Comparison of ENCODE assay signal across 18 cellular contexts in genomic region chr3:177742273-177742672, GRCh38.
DNase-seq lines count a peak whose midpoint lies in the region; ATAC-seq and TF ChIP-seq lines count a peak whose summit lies in the region.
"Had no signal": no experiment of that assay in that cellular context is flagged by ENCODE, and none has a peak within 500 bp of the region (broad histone marks: within the 10 kb centered on the region; RNA-seq: fewer than 3 reads in every experiment).

No MANE protein-coding gene starts in this region.

- no peaks in the 10 kb centered on the region for H3K4me1 Mint-ChIP-seq in stimulated activated effector memory CD8-positive, alpha-beta T cell treated with anti-CD3 and anti-CD28 coated beads, Interleukin-12 subunit alpha, Interleukin-12 subunit beta, amount 100 ng/mL, for 72 hours
- peaks cover 16% of the 10 kb centered on the region for H3K4me1 Mint-ChIP-seq in neural progenitor cell
- no peaks in the 10 kb centered on the region for H3K4me1 Mint-ChIP-seq in activated T-cell treated with anti-CD3 and anti-CD28 coated beads, Interleukin-2, amount 50 U/mL, for 4 hours (ENCODE audit: low read depth)
- H3K4me1 Mint-ChIP-seq: activated T-helper 17 cell treated with anti-CD3 and anti-CD28 coated beads, Interleukin-2, amount 50 U/mL, for 72 hours had no signal

- H3K27ac ChIP-seq in neural progenitor cell, result no peak overlapping the region
- H3K27ac ChIP-seq: adrenal gland, BLaER1, SK-N-MC had no signal

- H3K9ac ChIP-seq in neural progenitor cell, result no peak overlapping the region
- H3K9ac ChIP-seq: BLaER1 had no signal

- no peak for DNase-seq in stimulated activated effector memory CD8-positive, alpha-beta T cell treated with anti-CD3 and anti-CD28 coated beads, Interleukin-12 subunit alpha, Interleukin-12 subunit beta, amount 100 ng/mL, for 72 hours (ENCODE audit: low spot score in 2 of 2)
- DNase-seq in neural progenitor cell (ENCODE audit: low spot score), result no peak
- DNase-seq in AG20443 (ENCODE audit: low spot score), result no peak
- DNase-seq in activated T-cell treated with anti-CD3 and anti-CD28 coated beads, Interleukin-2, amount 50 U/mL, for 4 hours, result no peak
- DNase-seq: activated CD8-positive, alpha-beta T cell treated with anti-CD3 and anti-CD28 coated beads for 36 hours; adrenal gland; central memory CD4-positive, alpha-beta T cell; DMS153; effector memory CD8-positive, alpha-beta T cell; left colon; NCI-H146; OCI-M1 had no signal

- no peak overlapping the region for H3K4me3 Mint-ChIP-seq in stimulated activated effector memory CD8-positive, alpha-beta T cell treated with anti-CD3 and anti-CD28 coated beads, Interleukin-12 subunit alpha, Interleukin-12 subunit beta, amount 100 ng/mL, for 72 hours
- no peak overlapping the region for H3K4me3 Mint-ChIP-seq in neural progenitor cell
- no peak overlapping the region for H3K4me3 Mint-ChIP-seq in activated T-cell treated with anti-CD3 and anti-CD28 coated beads, Interleukin-2, amount 50 U/mL, for 4 hours
- H3K4me3 Mint-ChIP-seq: activated CD8-positive, alpha-beta T cell treated with anti-CD3 and anti-CD28 coated beads for 36 hours; activated T-helper 17 cell treated with anti-CD3 and anti-CD28 coated beads, Interleukin-2, amount 50 U/mL, for 72 hours; effector memory CD8-positive, alpha-beta T cell had no signal

- H3K36me3 ChIP-seq in neural progenitor cell, result no peaks in the 10 kb centered on the region
- H3K36me3 ChIP-seq: adrenal gland had no signal

- ATAC-seq in GM18907 (IDR thresholded peaks at IDR 0.05; ENCODE audit: unreplicated experiment), result peak; percentile 78
- ATAC-seq in GM21737 (IDR thresholded peaks at IDR 0.05; ENCODE audit: unreplicated experiment), result peak; percentile 61
- peak; percentile 53 for ATAC-seq in HG03095 (IDR thresholded peaks at IDR 0.05; ENCODE audit: unreplicated experiment)
- peak; percentile 45 for ATAC-seq in stimulated activated effector memory CD8-positive, alpha-beta T cell treated with anti-CD3 and anti-CD28 coated beads, Interleukin-12 subunit alpha, Interleukin-12 subunit beta, amount 100 ng/mL, for 72 hours
- ATAC-seq in activated T-cell treated with anti-CD3 and anti-CD28 coated beads, Interleukin-2, amount 50 U/mL, for 4 hours, result no peak
- ATAC-seq: activated CD8-positive, alpha-beta T cell treated with anti-CD3 and anti-CD28 coated beads for 36 hours; activated T-helper 17 cell treated with anti-CD3 and anti-CD28 coated beads, Interleukin-2, amount 50 U/mL, for 72 hours; effector memory CD8-positive, alpha-beta T cell; left colon had no signal

- no peaks in the 10 kb centered on the region for H3K9me3 Mint-ChIP-seq in stimulated activated effector memory CD8-positive, alpha-beta T cell treated with anti-CD3 and anti-CD28 coated beads, Interleukin-12 subunit alpha, Interleukin-12 subunit beta, amount 100 ng/mL, for 72 hours
- H3K9me3 Mint-ChIP-seq in neural progenitor cell, result peaks cover 2% of the 10 kb centered on the region
- no peaks in the 10 kb centered on the region for H3K9me3 Mint-ChIP-seq in activated T-cell treated with anti-CD3 and anti-CD28 coated beads, Interleukin-2, amount 50 U/mL, for 4 hours
- H3K9me3 Mint-ChIP-seq: activated CD8-positive, alpha-beta T cell treated with anti-CD3 and anti-CD28 coated beads for 36 hours; activated T-helper 17 cell treated with anti-CD3 and anti-CD28 coated beads, Interleukin-2, amount 50 U/mL, for 72 hours; effector memory CD8-positive, alpha-beta T cell had no signal

- H2AFZ ChIP-seq in neural progenitor cell (replicated peaks), result no peak overlapping the region

- no peak for TF ChIP-seq CTCF in neural progenitor cell (IDR thresholded peaks at IDR 0.05)

- no peaks in the 10 kb centered on the region for H3K27me3 ChIP-seq in neural progenitor cell
- H3K27me3 ChIP-seq: adrenal gland, BLaER1 had no signal

- peaks cover under 1% of the 10 kb centered on the region for H3K27me3 Mint-ChIP-seq in neural progenitor cell (ENCODE audit: insufficient read depth, low read depth)
- no peaks in the 10 kb centered on the region for H3K27me3 Mint-ChIP-seq in activated T-cell treated with anti-CD3 and anti-CD28 coated beads, Interleukin-2, amount 50 U/mL, for 4 hours (ENCODE audit: low read depth)
- H3K27me3 Mint-ChIP-seq: activated CD8-positive, alpha-beta T cell treated with anti-CD3 and anti-CD28 coated beads for 36 hours; activated T-helper 17 cell treated with anti-CD3 and anti-CD28 coated beads, Interleukin-2, amount 50 U/mL, for 72 hours; effector memory CD8-positive, alpha-beta T cell had no signal

- H3K4me2 ChIP-seq in neural progenitor cell, result no peak overlapping the region
- H3K4me2 ChIP-seq: BLaER1 had no signal

- H3K9me3 ChIP-seq in neural progenitor cell (ENCODE audit: low read depth), result no peaks in the 10 kb centered on the region
- H3K9me3 ChIP-seq: adrenal gland had no signal

- no peaks in the 10 kb centered on the region for H3K79me2 ChIP-seq in neural progenitor cell (ENCODE audit: low read depth)

- H3K4me3 ChIP-seq in neural progenitor cell, result no peak overlapping the region
- H3K4me3 ChIP-seq: adrenal gland, BLaER1, SK-N-MC had no signal

- H3F3A ChIP-seq in neural progenitor cell (ENCODE audit: low read depth), result peaks cover 8% of the 10 kb centered on the region

- no peaks in the 10 kb centered on the region for H4K20me1 ChIP-seq in neural progenitor cell (ENCODE audit: low read depth)
- H4K20me1 ChIP-seq: BLaER1 had no signal

- peaks cover 17% of the 10 kb centered on the region for H3K4me1 ChIP-seq in neural progenitor cell

- H3K36me3 Mint-ChIP-seq in stimulated activated effector memory CD8-positive, alpha-beta T cell treated with anti-CD3 and anti-CD28 coated beads, Interleukin-12 subunit alpha, Interleukin-12 subunit beta, amount 100 ng/mL, for 72 hours, result no peaks in the 10 kb centered on the region
- no peaks in the 10 kb centered on the region for H3K36me3 Mint-ChIP-seq in neural progenitor cell
- peaks cover under 1% of the 10 kb centered on the region for H3K36me3 Mint-ChIP-seq in activated T-cell treated with anti-CD3 and anti-CD28 coated beads, Interleukin-2, amount 50 U/mL, for 4 hours (ENCODE audit: insufficient read depth)

- no peak overlapping the region for H3K27ac Mint-ChIP-seq in stimulated activated effector memory CD8-positive, alpha-beta T cell treated with anti-CD3 and anti-CD28 coated beads, Interleukin-12 subunit alpha, Interleukin-12 subunit beta, amount 100 ng/mL, for 72 hours
- no peak overlapping the region for H3K27ac Mint-ChIP-seq in neural progenitor cell
- H3K27ac Mint-ChIP-seq: activated CD8-positive, alpha-beta T cell treated with anti-CD3 and anti-CD28 coated beads for 36 hours; activated T-helper 17 cell treated with anti-CD3 and anti-CD28 coated beads, Interleukin-2, amount 50 U/mL, for 72 hours; effector memory CD8-positive, alpha-beta T cell had no signal

Comparison
In these comparisons a context has a peak if more than half of its experiments do, and no peak if none do; other contexts are left out.
1. ATAC-seq: peak in GM18907 (single experiment), GM21737 (single experiment), HG03095 (single experiment) and stimulated activated effector memory CD8-positive, alpha-beta T cell treated with anti-CD3 and anti-CD28 coated beads, Interleukin-12 subunit alpha, Interleukin-12 subunit beta, amount 100 ng/mL, for 72 hours (single experiment); none in activated T-cell treated with anti-CD3 and anti-CD28 coated beads, Interleukin-2, amount 50 U/mL, for 4 hours (0 of 2).